Comparison of ENCODE assay signal across 14 cellular contexts in genomic region chr5:17096975-17097695, GRCh38.
A peak's percentile ranks its signal among the peaks of the same experiment; 100 is the strongest.
DNase-seq lines count a peak whose midpoint lies in the region; ATAC-seq and TF ChIP-seq lines count a peak whose summit lies in the region.
"Had no signal": no experiment of that assay in that cellular context is flagged by ENCODE, and none has a peak within 500 bp of the region (broad histone marks: within the 10 kb centered on the region; RNA-seq: fewer than 3 reads in every experiment).

No MANE protein-coding gene starts in this region.

- H3K4me3 ChIP-seq in H7 (ENCODE audit: insufficient read depth, low read depth, low read length) (no peak overlapping the region), colonic mucosa (no peak overlapping the region), neural cell (ENCODE audit: low read length) (peak overlapping the region; percentile 21)
- H3K4me3 ChIP-seq: left lung had no signal

- H3K27ac ChIP-seq in colonic mucosa = no peak overlapping the region
- H3K27ac ChIP-seq in neural cell (ENCODE audit: low read length) = peak overlapping the region; percentile 12
- H3K27ac ChIP-seq: left lung, neutrophil had no signal

- no peak for TF ChIP-seq RAD21 in neural cell (conservative IDR thresholded peaks at IDR 0.05)

- H3K27me3 ChIP-seq in H7 (ENCODE audit: control insufficient read depth, insufficient read depth, low read length) = no peaks in the 10 kb centered on the region
- H3K27me3 ChIP-seq in colonic mucosa = no peaks in the 10 kb centered on the region
- H3K27me3 ChIP-seq in neural cell (ENCODE audit: insufficient read depth, low read depth, low read length) = no peaks in the 10 kb centered on the region
- H3K27me3 ChIP-seq: left lung, neutrophil had no signal

- no peak for TF ChIP-seq CTCF in colonic mucosa (IDR thresholded peaks at IDR 0.05)
- no peak for TF ChIP-seq CTCF in neural cell (IDR thresholded peaks at IDR 0.05; ENCODE audit: poor library complexity, severe bottlenecking)

- no peaks in the 10 kb centered on the region for H3K9me2 ChIP-seq in neural cell (ENCODE audit: insufficient read depth, low read length)

- H3F3A ChIP-seq in neural cell (ENCODE audit: insufficient read depth, low read length, poor library complexity, severe bottlenecking) = no peaks in the 10 kb centered on the region

- ATAC-seq in HG03432 (IDR thresholded peaks at IDR 0.05; ENCODE audit: unreplicated experiment) = no peak
- ATAC-seq in stimulated activated naive CD8-positive, alpha-beta T cell treated with anti-CD3 and anti-CD28 coated beads, Interleukin-15, Interleukin-2, amounts not matched to agents 100 U/mL and 50 U/mL, for 24 hours = no peak
- no peak for ATAC-seq in GM21737 (IDR thresholded peaks at IDR 0.05; ENCODE audit: unreplicated experiment)
- ATAC-seq: left lung had no signal

- peak overlapping the region; percentile 27 for H2AFZ ChIP-seq in neural cell (ENCODE audit: low read depth, low read length)

- intact Hi-C loops in colonic mucosa (cut with DNase I) = no loop called here

- no peaks in the 10 kb centered on the region for H3K9me3 ChIP-seq in colonic mucosa
- H3K9me3 ChIP-seq in neural cell (ENCODE audit: low read length) = no peaks in the 10 kb centered on the region
- H3K9me3 ChIP-seq: left lung, neutrophil had no signal

- H4K20me1 ChIP-seq in neural cell (ENCODE audit: insufficient read depth) = no peaks in the 10 kb centered on the region

- no peaks in the 10 kb centered on the region for H3K36me3 ChIP-seq in H7 (replicated peaks; ENCODE audit: control insufficient read depth, insufficient read depth, low read length)
- H3K36me3 ChIP-seq in colonic mucosa = no peaks in the 10 kb centered on the region
- no peaks in the 10 kb centered on the region for H3K36me3 ChIP-seq in neural cell (ENCODE audit: insufficient read depth, low read length)
- H3K36me3 ChIP-seq: left lung, neutrophil had no signal

- H3K9ac ChIP-seq in colonic mucosa (ENCODE audit: low read depth in 2 of 2, low read length in 2 of 2) = no peak overlapping the region
- H3K9ac ChIP-seq in neural cell (ENCODE audit: low read length) = no peak overlapping the region

- no peaks in the 10 kb centered on the region for H3K79me2 ChIP-seq in neural cell (replicated peaks; ENCODE audit: insufficient read depth, low read length)

- DNase-seq in H7 = peak; percentile 43
- peak; percentile 87 for DNase-seq in NCI-H345 (lab: John Stamatoyannopoulos, UW)
- peak; percentile 27 for DNase-seq in colonic mucosa
- DNase-seq in stimulated activated naive CD8-positive, alpha-beta T cell treated with anti-CD3 and anti-CD28 coated beads, Interleukin-15, Interleukin-2, amounts not matched to agents 100 U/mL and 50 U/mL, for 24 hours = no peak
- no peak for DNase-seq in amniotic stem cell (lab: John Stamatoyannopoulos, UW)
- DNase-seq: activated T-cell treated with anti-CD3 and anti-CD28 coated beads, Interleukin-2, amount 50 U/mL, for 48 hours; amygdala; C1 segment of cervical spinal cord; effector memory CD4-positive, alpha-beta T cell; left lung had no signal

- no peak for TF ChIP-seq EP300 in neural cell (conservative IDR thresholded peaks at IDR 0.05; ENCODE audit: poor library complexity, severe bottlenecking)

- no peak overlapping the region for H3K4me2 ChIP-seq in neural cell (ENCODE audit: low read length)

- no peaks in the 10 kb centered on the region for H3K4me1 ChIP-seq in colonic mucosa
- H3K4me1 ChIP-seq: left lung had no signal

TF ChIP-seq in neural cell, 6 proteins besides CTCF, POLR2A, EP300 and RAD21:
- TF ChIP-seq POLR2AphosphoS5 (IDR thresholded peaks at IDR 0.05) = no peak
- TF ChIP-seq TAF1 (IDR thresholded peaks at IDR 0.05; ENCODE audit: low read depth) = no peak
- peak; percentile 17 for TF ChIP-seq MXI1 (conservative IDR thresholded peaks at IDR 0.05; ENCODE audit: poor library complexity, severe bottlenecking)
- TF ChIP-seq REST (IDR thresholded peaks at IDR 0.05; ENCODE audit: borderline replicate concordance) = peak; percentile 45
- no peak for TF ChIP-seq SMC3 (conservative IDR thresholded peaks at IDR 0.05; ENCODE audit: poor library complexity)
- TF ChIP-seq EZH2 (IDR thresholded peaks at IDR 0.05; ENCODE audit: borderline replicate concordance, insufficient read depth, low read length, poor library complexity, severe bottlenecking) = no peak

Comparison
In these comparisons a context has a peak if more than half of its experiments do, and no peak if none do; other contexts are left out.
1. DNase-seq: peak in H7 (single experiment), NCI-H345 (single experiment) and colonic mucosa (single experiment); none in stimulated activated naive CD8-positive, alpha-beta T cell treated with anti-CD3 and anti-CD28 coated beads, Interleukin-15, Interleukin-2, amounts not matched to agents 100 U/mL and 50 U/mL, for 24 hours (single experiment) and amniotic stem cell (single experiment).